ENCODE assay signal across 10 cellular contexts in genomic region chr6:169292340-169293124, GRCh38. TPM values are rescaled to one million over a fixed set of nuclear protein-coding genes. Genes with fewer than 3 reads are reported as not detected.
A peak's percentile ranks its signal among the peaks of the same experiment; 100 is the strongest.
DNase-seq lines count a peak whose midpoint lies in the region; TF ChIP-seq lines count a peak whose summit lies in the region.
"Had no signal": no experiment of that assay in that cellular context is flagged by ENCODE, and none has a peak within 500 bp of the region (broad histone marks: within the 10 kb centered on the region; RNA-seq: fewer than 3 reads in every experiment).

No MANE protein-coding gene starts in this region.

- TF ChIP-seq CTCF in chondrocyte (IDR thresholded peaks at IDR 0.05) (no peak), neural progenitor cell (IDR thresholded peaks at IDR 0.05) (no peak)

- H3K4me3 ChIP-seq in neural progenitor cell = no peak overlapping the region
- H3K4me3 ChIP-seq: coronary artery had no signal

- no peak overlapping the region for H3K4me2 ChIP-seq in neural progenitor cell

- H3K4me1 Mint-ChIP-seq in chondrocyte (ENCODE audit: low read depth) (peaks cover 38% of the 10 kb centered on the region), neural progenitor cell (peaks cover 13% of the 10 kb centered on the region)

- H3K9me3 ChIP-seq in neural progenitor cell (ENCODE audit: low read depth) = no peaks in the 10 kb centered on the region

- no peaks in the 10 kb centered on the region for H3K4me1 ChIP-seq in neural progenitor cell

- H3K9ac ChIP-seq in neural progenitor cell = no peak overlapping the region

- H3K36me3 Mint-ChIP-seq in chondrocyte (ENCODE audit: low read depth) (no peaks in the 10 kb centered on the region), neural progenitor cell (no peaks in the 10 kb centered on the region)

- H3K9me3 Mint-ChIP-seq in chondrocyte (ENCODE audit: low read depth) = peaks cover 3% of the 10 kb centered on the region
- H3K9me3 Mint-ChIP-seq in neural progenitor cell = peaks cover 7% of the 10 kb centered on the region
- H3K9me3 Mint-ChIP-seq: T-helper 2 cell treated with Interferon-gamma antibody and Interleukin-4, amounts not matched to agents 5 μg/mL and 100 μg/mL, for 36 hours had no signal

- H3K79me2 ChIP-seq in neural progenitor cell (ENCODE audit: low read depth) = no peaks in the 10 kb centered on the region

- peak overlapping the region; percentile 71 for H3K27ac Mint-ChIP-seq in chondrocyte (ENCODE audit: unreplicated experiment)
- H3K27ac Mint-ChIP-seq in neural progenitor cell = peak overlapping the region; percentile 9
- H3K27ac Mint-ChIP-seq: T-helper 2 cell treated with Interferon-gamma antibody and Interleukin-4, amounts not matched to agents 5 μg/mL and 100 μg/mL, for 36 hours had no signal

- DNase-seq in CD1c-positive myeloid dendritic cell (ENCODE audit: extremely low spot score) = peak; percentile 40
- DNase-seq in NCI-H146 (lab: John Stamatoyannopoulos, UW) = peak; percentile 43
- DNase-seq in chondrocyte (ENCODE audit: low spot score) = no peak
- DNase-seq in neural progenitor cell (ENCODE audit: low spot score) = no peak
- DNase-seq in activated naive CD4-positive, alpha-beta T cell (lab: John Stamatoyannopoulos, UW) = no peak
- no peak for DNase-seq in RPMI8226
- DNase-seq in NCI-H774 (lab: John Stamatoyannopoulos, UW) = no peak
- DNase-seq in medulla oblongata (ENCODE audit: extremely low spot score) = no peak

- no peaks in the 10 kb centered on the region for H3F3A ChIP-seq in neural progenitor cell (ENCODE audit: low read depth)

- H4K20me1 ChIP-seq in neural progenitor cell (ENCODE audit: low read depth) = no peaks in the 10 kb centered on the region

- no peaks in the 10 kb centered on the region for H3K27me3 ChIP-seq in neural progenitor cell

- no peak overlapping the region for H3K27ac ChIP-seq in neural progenitor cell

- no peak overlapping the region for H2AFZ ChIP-seq in neural progenitor cell (replicated peaks)

- H3K27me3 Mint-ChIP-seq in chondrocyte (ENCODE audit: low read depth) (no peaks in the 10 kb centered on the region), neural progenitor cell (ENCODE audit: insufficient read depth, low read depth) (peaks cover 4% of the 10 kb centered on the region)

- H3K4me3 Mint-ChIP-seq in chondrocyte (ENCODE audit: unreplicated experiment) (no peak overlapping the region), neural progenitor cell (no peak overlapping the region)
- H3K4me3 Mint-ChIP-seq: T-helper 2 cell treated with Interferon-gamma antibody and Interleukin-4, amounts not matched to agents 5 μg/mL and 100 μg/mL, for 36 hours had no signal

- H3K36me3 ChIP-seq in neural progenitor cell = no peaks in the 10 kb centered on the region

RNA-seq across cellular contexts. Expression of gene THBS2, which starts 38.9 kb away (rescaled TPM):
- total RNA-seq in chondrocyte (1,244 to 1,906 TPM (median 1,285 TPM) in 3 replicates), neural progenitor cell (ENCODE audit: low replicate concordance) (0.09 and 0.13 TPM in 2 replicates)

Comparison
In these comparisons a context has a peak if more than half of its experiments do, and no peak if none do; other contexts are left out.
1. DNase-seq: peak in CD1c-positive myeloid dendritic cell (single experiment) and NCI-H146 (single experiment); none in chondrocyte (single experiment), neural progenitor cell (single experiment), activated naive CD4-positive, alpha-beta T cell (0 of 4), RPMI8226 (single experiment), NCI-H774 (single experiment) and medulla oblongata (single experiment).
2. RNA of gene THBS2, which starts 38.9 kb away (total RNA-seq): 1,244 to 1,906 TPM in chondrocyte; 0.09 to 0.13 TPM in neural progenitor cell; every median in the first group is over 1,000 times any median in the second.